ENCODE assay signal across 17 cellular contexts in the genomic region with DNA sequence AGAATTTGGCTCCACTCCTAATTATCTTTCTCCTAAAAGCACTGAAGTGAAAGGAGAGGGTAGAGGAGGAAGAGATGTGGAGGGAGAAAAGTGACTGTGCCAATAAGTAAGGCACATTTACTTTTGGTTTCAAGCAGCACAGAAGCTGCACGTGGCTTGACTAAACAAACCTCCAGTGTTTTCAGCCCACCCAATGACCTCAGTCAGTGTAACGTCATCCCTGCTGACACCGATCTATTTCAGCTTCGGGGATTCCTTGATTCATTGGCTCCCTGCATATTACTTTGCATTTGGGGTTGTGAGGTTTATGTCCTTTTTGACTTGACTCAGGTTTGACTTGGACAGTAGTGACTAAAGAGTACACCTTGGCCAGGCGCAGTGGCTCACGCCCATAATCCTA. TPM values are rescaled to one million over a fixed set of nuclear protein-coding genes. Genes with fewer than 3 reads are reported as not detected.
DNase-seq lines count a peak whose midpoint lies in the region; ATAC-seq and TF ChIP-seq lines count a peak whose summit lies in the region.
"Had no signal": no experiment of that assay in that cellular context is flagged by ENCODE, and none has a peak within 500 bp of the region (broad histone marks: within the 10 kb centered on the region; RNA-seq: fewer than 3 reads in every experiment).

No MANE protein-coding gene starts in this region.

- no CpG with 5 or more reads among the region's 6 CpGs for WGBS in mesendoderm (ENCODE audit: extremely low coverage, insufficient coverage, low lambda C conversion rate)

- peaks cover 3% of the 10 kb centered on the region for H3K36me3 ChIP-seq in mesendoderm (ENCODE audit: control insufficient read depth, insufficient read depth, low read length)
- peaks cover 4% of the 10 kb centered on the region for H3K36me3 ChIP-seq in CD4-positive, alpha-beta memory T cell (ENCODE audit: insufficient read depth, low read length)

- H3K27ac Mint-ChIP-seq in stimulated activated naive CD8-positive, alpha-beta T cell treated with anti-CD3 and anti-CD28 coated beads, Interleukin-15, amount 100 ng/mL, for 72 hours = no peak overlapping the region
- H3K27ac Mint-ChIP-seq in naive thymus-derived CD8-positive, alpha-beta T cell = peak overlapping the region in 2 of 10 donors; percentile 35 to 66
- peak overlapping the region in 1 of 7 donors; percentile 68 for H3K27ac Mint-ChIP-seq in CD4-positive, alpha-beta memory T cell

- no peak overlapping the region for H3K9ac ChIP-seq in mesendoderm (ENCODE audit: low read length)
- H3K9ac ChIP-seq: KMS-11, SK-N-SH had no signal

- H2BK15ac ChIP-seq in mesendoderm (replicated peaks; ENCODE audit: low read depth) = no peak overlapping the region

- H3K4me2 ChIP-seq in mesendoderm (ENCODE audit: low read length) = no peak overlapping the region
- H3K4me2 ChIP-seq: KMS-11, SK-N-SH had no signal

- H3K4me3 Mint-ChIP-seq in activated T-cell treated with anti-CD3 and anti-CD28 coated beads, Interleukin-2, amount 50 U/mL, for 4 hours = no peak overlapping the region
- H3K4me3 Mint-ChIP-seq in stimulated activated naive CD8-positive, alpha-beta T cell treated with anti-CD3 and anti-CD28 coated beads, Interleukin-15, amount 100 ng/mL, for 72 hours = no peak overlapping the region
- no peak overlapping the region for H3K4me3 Mint-ChIP-seq in naive thymus-derived CD8-positive, alpha-beta T cell
- no peak overlapping the region for H3K4me3 Mint-ChIP-seq in CD4-positive, alpha-beta memory T cell
- H3K4me3 Mint-ChIP-seq: activated T-cell treated with anti-CD3 and anti-CD28 coated beads, Interleukin-2, amount 50 U/mL, for 24 hours had no signal

- peak; percentile 34 to 63 for ATAC-seq in activated T-cell treated with anti-CD3 and anti-CD28 coated beads, Interleukin-2, amount 50 U/mL, for 4 hours
- ATAC-seq in HG03354 (IDR thresholded peaks at IDR 0.05; ENCODE audit: poor library complexity, severe bottlenecking, unreplicated experiment) = peak; percentile 47
- ATAC-seq in stimulated activated naive CD8-positive, alpha-beta T cell treated with anti-CD3 and anti-CD28 coated beads, Interleukin-15, amount 100 ng/mL, for 72 hours = peak; percentile 59
- no peak for ATAC-seq in naive thymus-derived CD8-positive, alpha-beta T cell

- peaks cover 13% of the 10 kb centered on the region for H3K79me1 ChIP-seq in mesendoderm (ENCODE audit: low read length)

- DNase-seq in activated T-cell treated with anti-CD3 and anti-CD28 coated beads, Interleukin-2, amount 50 U/mL, for 4 hours = no peak
- no peak for DNase-seq in activated T-cell treated with anti-CD3 and anti-CD28 coated beads, Interleukin-2, amount 50 U/mL, for 48 hours
- peak; percentile 53 for DNase-seq in fibroblast of pulmonary artery (ENCODE audit: low read depth)
- DNase-seq in stimulated activated naive CD8-positive, alpha-beta T cell treated with anti-CD3 and anti-CD28 coated beads, Interleukin-15, amount 100 ng/mL, for 72 hours = no peak
- DNase-seq in mesendoderm = no peak
- DNase-seq in naive thymus-derived CD8-positive, alpha-beta T cell = no peak
- no peak for DNase-seq in CD4-positive, alpha-beta memory T cell
- DNase-seq: activated T-cell treated with anti-CD3 and anti-CD28 coated beads, Interleukin-2, amount 50 U/mL, for 24 hours; aorta; effector memory CD4-positive, alpha-beta T cell; H7; NCI-H187 treated with DMSO at 0.1 percent for 48 hours; SK-N-SH; WERI-Rb-1 had no signal

- no peak overlapping the region for H2BK120ac ChIP-seq in mesendoderm (ENCODE audit: low read depth, low read length)

- TF ChIP-seq CTCF in fibroblast of pulmonary artery (IDR thresholded peaks at IDR 0.05; ENCODE audit: low read length, missing control alignments) = no peak

- H3K56ac ChIP-seq in mesendoderm (ENCODE audit: low read length) = no peak overlapping the region

- CTCF ChIA-PET in CD4-positive, alpha-beta memory T cell (lab: Charles Lee; ENCODE audit: partially characterized antibody) = no interaction called here

- intact Hi-C loops in CD4-positive, alpha-beta memory T cell (cut with micrococcal nuclease) = no loop called here

- no peak overlapping the region for H3K4me3 ChIP-seq in fibroblast of pulmonary artery (replicated peaks; ENCODE audit: low read depth, low read length)
- H3K4me3 ChIP-seq in mesendoderm (ENCODE audit: low read length) = no peak overlapping the region
- no peak overlapping the region for H3K4me3 ChIP-seq in CD4-positive, alpha-beta memory T cell (ENCODE audit: low read length in 2 of 2)
- H3K4me3 ChIP-seq: lung had no signal

- H2AK5ac ChIP-seq in mesendoderm (ENCODE audit: low read length) = no peak overlapping the region

- H3K4me1 Mint-ChIP-seq in activated T-cell treated with anti-CD3 and anti-CD28 coated beads, Interleukin-2, amount 50 U/mL, for 4 hours (ENCODE audit: low read depth) = peaks cover 15% of the 10 kb centered on the region
- H3K4me1 Mint-ChIP-seq in stimulated activated naive CD8-positive, alpha-beta T cell treated with anti-CD3 and anti-CD28 coated beads, Interleukin-15, amount 100 ng/mL, for 72 hours = peaks cover 37% of the 10 kb centered on the region
- H3K4me1 Mint-ChIP-seq in naive thymus-derived CD8-positive, alpha-beta T cell = peaks cover 8 to 50% (median 21%) of the 10 kb centered on the region in 4 donors
- H3K4me1 Mint-ChIP-seq in CD4-positive, alpha-beta memory T cell = peaks cover 14 to 51% (median 18%) of the 10 kb centered on the region in 4 donors

- H3K27ac ChIP-seq in mesendoderm (ENCODE audit: low read depth, low read length) = no peak overlapping the region
- no peak overlapping the region for H3K27ac ChIP-seq in CD4-positive, alpha-beta memory T cell (ENCODE audit: low read depth, low read length)
- H3K27ac ChIP-seq: KMS-11, WERI-Rb-1 had no signal

- H3K4me1 ChIP-seq in mesendoderm (ENCODE audit: control insufficient read depth, low read depth, low read length) = peaks cover 8% of the 10 kb centered on the region
- peaks cover 11% of the 10 kb centered on the region for H3K4me1 ChIP-seq in CD4-positive, alpha-beta memory T cell (ENCODE audit: insufficient read depth, low read length)

- H3K4ac ChIP-seq in mesendoderm (ENCODE audit: low read depth, low read length) = no peak overlapping the region

- no peaks in the 10 kb centered on the region for H3K9me3 ChIP-seq in CD4-positive, alpha-beta memory T cell (ENCODE audit: control insufficient read depth in 1 of 2, low read length in 2 of 2)
- H3K9me3 ChIP-seq: SK-N-SH had no signal

- no peaks in the 10 kb centered on the region for H3K9me3 Mint-ChIP-seq in activated T-cell treated with anti-CD3 and anti-CD28 coated beads, Interleukin-2, amount 50 U/mL, for 4 hours
- H3K9me3 Mint-ChIP-seq in stimulated activated naive CD8-positive, alpha-beta T cell treated with anti-CD3 and anti-CD28 coated beads, Interleukin-15, amount 100 ng/mL, for 72 hours = no peaks in the 10 kb centered on the region
- no peaks in the 10 kb centered on the region for H3K9me3 Mint-ChIP-seq in naive thymus-derived CD8-positive, alpha-beta T cell
- no peaks in the 10 kb centered on the region for H3K9me3 Mint-ChIP-seq in CD4-positive, alpha-beta memory T cell
- H3K9me3 Mint-ChIP-seq: activated T-cell treated with anti-CD3 and anti-CD28 coated beads, Interleukin-2, amount 50 U/mL, for 24 hours had no signal

- H4K5ac ChIP-seq in mesendoderm (ENCODE audit: low read length) = no peak overlapping the region

- no peak overlapping the region for H4K8ac ChIP-seq in mesendoderm (ENCODE audit: low read depth, low read length)

- POLR2A ChIA-PET in naive thymus-derived CD8-positive, alpha-beta T cell (lab: Charles Lee) = no interaction called here
- POLR2A ChIA-PET in CD4-positive, alpha-beta memory T cell (lab: Charles Lee; ENCODE audit: partially characterized antibody) = no interaction called here

- no peak overlapping the region for H3K23ac ChIP-seq in mesendoderm (ENCODE audit: low read length)

- H2BK5ac ChIP-seq in mesendoderm (ENCODE audit: low read length) = no peak overlapping the region

- H3K18ac ChIP-seq in mesendoderm (ENCODE audit: low read length) = no peak overlapping the region

- peaks cover 12% of the 10 kb centered on the region for H3K36me3 Mint-ChIP-seq in activated T-cell treated with anti-CD3 and anti-CD28 coated beads, Interleukin-2, amount 50 U/mL, for 4 hours (ENCODE audit: insufficient read depth)
- H3K36me3 Mint-ChIP-seq in naive thymus-derived CD8-positive, alpha-beta T cell = peaks cover 0 to 41% (median 19%) of the 10 kb centered on the region in 3 donors
- peaks cover 36 to 42% of the 10 kb centered on the region in 2 donors for H3K36me3 Mint-ChIP-seq in CD4-positive, alpha-beta memory T cell

- H3K79me2 ChIP-seq in mesendoderm (ENCODE audit: control insufficient read depth, insufficient read depth, low read length) = peaks cover 2% of the 10 kb centered on the region

- no peaks in the 10 kb centered on the region for H3K27me3 ChIP-seq in mesendoderm (ENCODE audit: insufficient read depth, low read length, poor library complexity)
- H3K27me3 ChIP-seq in CD4-positive, alpha-beta memory T cell (ENCODE audit: insufficient read depth, low read length) = no peaks in the 10 kb centered on the region

- H3K27me3 Mint-ChIP-seq in activated T-cell treated with anti-CD3 and anti-CD28 coated beads, Interleukin-2, amount 50 U/mL, for 4 hours (ENCODE audit: low read depth) = no peaks in the 10 kb centered on the region
- H3K27me3 Mint-ChIP-seq in stimulated activated naive CD8-positive, alpha-beta T cell treated with anti-CD3 and anti-CD28 coated beads, Interleukin-15, amount 100 ng/mL, for 72 hours = no peaks in the 10 kb centered on the region
- H3K27me3 Mint-ChIP-seq in naive thymus-derived CD8-positive, alpha-beta T cell = no peaks in the 10 kb centered on the region
- H3K27me3 Mint-ChIP-seq in CD4-positive, alpha-beta memory T cell = no peaks in the 10 kb centered on the region
- H3K27me3 Mint-ChIP-seq: activated T-cell treated with anti-CD3 and anti-CD28 coated beads, Interleukin-2, amount 50 U/mL, for 24 hours had no signal

RNA-seq across cellular contexts. Expression of a gene that starts 35.6 kb away (rescaled TPM):
- total RNA-seq in activated T-cell treated with anti-CD3 and anti-CD28 coated beads, Interleukin-2, amount 50 U/mL, for 4 hours = 1 to 10 TPM in 1 of 3 donors, under 1 TPM in 2; 0.58 to 1.0 (median 0.65) TPM
- polyA plus RNA-seq in mesendoderm (2013, experiment 1 of 2) = 0.03 TPM
- 0.03 TPM for polyA plus RNA-seq in mesendoderm (2013, experiment 2 of 2)
- under 1 TPM; 0.26 to 0.74 TPM for total RNA-seq in naive thymus-derived CD8-positive, alpha-beta T cell
- polyA plus RNA-seq in naive thymus-derived CD8-positive, alpha-beta T cell = not detected
- total RNA-seq in CD4-positive, alpha-beta memory T cell = under 1 TPM; 0.26 to 0.28 TPM
- under 1 TPM; 0.24 to 0.40 TPM for polyA plus RNA-seq in CD4-positive, alpha-beta memory T cell
- total RNA-seq: H7 had no signal

RNA-seq across cellular contexts. Expression of a gene that starts 35.7 kb away (rescaled TPM):
- 10 to 100 TPM; 32.4 to 35.9 (median 33.6) TPM for total RNA-seq in activated T-cell treated with anti-CD3 and anti-CD28 coated beads, Interleukin-2, amount 50 U/mL, for 4 hours
- 52.1 TPM for polyA plus RNA-seq in mesendoderm (2013, experiment 1 of 2)
- 53.8 TPM for polyA plus RNA-seq in mesendoderm (2013, experiment 2 of 2)
- 10 to 100 TPM; 88.1 to 90.4 TPM for total RNA-seq in naive thymus-derived CD8-positive, alpha-beta T cell
- 10 to 100 TPM; 51.8 to 57.1 (median 55.5) TPM for polyA plus RNA-seq in naive thymus-derived CD8-positive, alpha-beta T cell
- 10 to 100 TPM; 76.5 to 86.9 TPM for total RNA-seq in CD4-positive, alpha-beta memory T cell
- 10 to 100 TPM; 67.4 to 68.7 TPM for polyA plus RNA-seq in CD4-positive, alpha-beta memory T cell

Comparison
In these comparisons a context has a peak if more than half of its experiments do, and no peak if none do; other contexts are left out.
1. ATAC-seq: peak in activated T-cell treated with anti-CD3 and anti-CD28 coated beads, Interleukin-2, amount 50 U/mL, for 4 hours (2 of 2), HG03354 (single experiment) and stimulated activated naive CD8-positive, alpha-beta T cell treated with anti-CD3 and anti-CD28 coated beads, Interleukin-15, amount 100 ng/mL, for 72 hours (single experiment); none in naive thymus-derived CD8-positive, alpha-beta T cell (0 of 2).